1 cellular context compared by ENCODE assay signal in the genomic region with DNA sequence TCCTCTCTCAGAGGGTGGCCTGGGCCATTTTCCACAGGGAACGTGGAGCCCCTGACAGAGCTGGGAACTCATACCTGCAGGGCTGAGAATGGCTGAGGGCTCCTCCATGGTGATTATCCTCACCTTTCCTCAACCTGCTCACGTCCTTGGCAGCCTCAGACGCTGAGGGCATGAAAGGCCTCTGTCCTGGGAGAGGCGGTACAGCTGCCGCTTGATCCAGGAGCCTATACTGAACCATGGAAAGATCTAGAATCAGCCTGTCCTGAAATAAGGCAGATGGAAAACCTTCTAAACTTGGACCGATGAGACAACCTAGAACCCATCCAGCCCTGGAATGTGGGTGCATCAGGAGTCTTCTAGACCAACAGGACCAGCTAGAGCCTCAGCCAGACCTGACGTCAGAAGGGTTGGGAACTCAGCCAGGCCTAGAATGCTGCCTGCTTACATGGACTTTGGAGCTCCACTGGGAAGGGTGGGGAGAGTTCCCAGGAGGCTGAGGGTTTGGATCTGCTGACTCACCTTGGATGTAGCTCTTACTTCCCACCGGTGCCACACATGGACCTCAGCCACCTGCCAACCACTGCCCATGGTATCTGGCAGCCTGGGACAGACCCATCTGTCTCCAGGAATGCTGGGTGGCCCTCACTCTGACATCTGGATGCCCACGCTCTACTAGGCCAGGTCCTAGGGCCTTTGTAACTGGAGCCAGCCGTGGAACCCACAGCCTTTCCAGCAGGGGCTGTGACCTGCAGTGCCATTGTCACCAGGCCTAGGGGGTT.
TF ChIP-seq lines count a peak whose summit lies in the region.

No MANE protein-coding gene starts in this region.

TF ChIP-seq in HepG2, 621 proteins besides CTCF, POLR2A, EP300 and RAD21 (continued from another document and continues in another):
- TF ChIP-seq, protein P1, sequence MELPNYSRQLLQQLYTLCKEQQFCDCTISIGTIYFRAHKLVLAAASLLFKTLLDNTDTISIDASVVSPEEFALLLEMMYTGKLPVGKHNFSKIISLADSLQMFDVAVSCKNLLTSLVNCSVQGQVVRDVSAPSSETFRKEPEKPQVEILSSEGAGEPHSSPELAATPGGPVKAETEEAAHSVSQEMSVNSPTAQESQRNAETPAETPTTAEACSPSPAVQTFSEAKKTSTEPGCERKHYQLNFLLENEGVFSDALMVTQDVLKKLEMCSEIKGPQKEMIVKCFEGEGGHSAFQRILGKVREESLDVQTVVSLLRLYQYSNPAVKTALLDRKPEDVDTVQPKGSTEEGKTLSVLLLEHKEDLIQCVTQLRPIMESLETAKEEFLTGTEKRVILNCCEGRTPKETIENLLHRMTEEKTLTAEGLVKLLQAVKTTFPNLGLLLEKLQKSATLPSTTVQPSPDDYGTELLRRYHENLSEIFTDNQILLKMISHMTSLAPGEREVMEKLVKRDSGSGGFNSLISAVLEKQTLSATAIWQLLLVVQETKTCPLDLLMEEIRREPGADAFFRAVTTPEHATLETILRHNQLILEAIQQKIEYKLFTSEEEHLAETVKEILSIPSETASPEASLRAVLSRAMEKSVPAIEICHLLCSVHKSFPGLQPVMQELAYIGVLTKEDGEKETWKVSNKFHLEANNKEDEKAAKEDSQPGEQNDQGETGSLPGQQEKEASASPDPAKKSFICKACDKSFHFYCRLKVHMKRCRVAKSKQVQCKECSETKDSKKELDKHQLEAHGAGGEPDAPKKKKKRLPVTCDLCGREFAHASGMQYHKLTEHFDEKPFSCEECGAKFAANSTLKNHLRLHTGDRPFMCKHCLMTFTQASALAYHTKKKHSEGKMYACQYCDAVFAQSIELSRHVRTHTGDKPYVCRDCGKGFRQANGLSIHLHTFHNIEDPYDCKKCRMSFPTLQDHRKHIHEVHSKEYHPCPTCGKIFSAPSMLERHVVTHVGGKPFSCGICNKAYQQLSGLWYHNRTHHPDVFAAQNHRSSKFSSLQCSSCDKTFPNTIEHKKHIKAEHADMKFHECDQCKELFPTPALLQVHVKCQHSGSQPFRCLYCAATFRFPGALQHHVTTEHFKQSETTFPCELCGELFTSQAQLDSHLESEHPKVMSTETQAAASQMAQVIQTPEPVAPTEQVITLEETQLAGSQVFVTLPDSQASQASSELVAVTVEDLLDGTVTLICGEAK (IDR thresholded peaks at IDR 0.05) = no peak
- TF ChIP-seq, protein P1 (CRISPR knock-in tag; IDR thresholded peaks at IDR 0.05) = no peak
- TF ChIP-seq PTBP1 (IDR thresholded peaks at IDR 0.05; ENCODE audit: low read depth, low read length, poor library complexity, severe bottlenecking) (no peak), GATAD2A (CRISPR knock-in tag; IDR thresholded peaks at IDR 0.05) (peak; percentile 75), EEA1 (CRISPR knock-in tag; IDR thresholded peaks at IDR 0.05; ENCODE audit: borderline replicate concordance) (no peak), ZNF563 (CRISPR knock-in tag; IDR thresholded peaks at IDR 0.05) (peak; percentile 55; the same call in 1 of the 2 replicates), ZNF547 (CRISPR knock-in tag; IDR thresholded peaks at IDR 0.05) (no peak), GLI4 (CRISPR knock-in tag; IDR thresholded peaks at IDR 0.05; ENCODE audit: borderline replicate concordance) (no peak), ZSCAN21 (CRISPR knock-in tag; IDR thresholded peaks at IDR 0.05; ENCODE audit: borderline replicate concordance) (peak; percentile 64; the same call in 1 of the 2 replicates), ZNF136 (CRISPR knock-in tag; IDR thresholded peaks at IDR 0.05; ENCODE audit: low read depth) (no peak), PRPF4 (IDR thresholded peaks at IDR 0.05; ENCODE audit: low read depth, low read length, poor library complexity, severe bottlenecking) (no peak), IKZF5 (CRISPR knock-in tag; IDR thresholded peaks at IDR 0.05) (peak; percentile 60; the same call in 1 of the 2 replicates), ZFP41 (CRISPR knock-in tag; IDR thresholded peaks at IDR 0.05; ENCODE audit: borderline replicate concordance) (no peak), HDAC1 (CRISPR knock-in tag; IDR thresholded peaks at IDR 0.05) (peak; percentile 56), SAP130 (CRISPR knock-in tag; IDR thresholded peaks at IDR 0.05; ENCODE audit: low read depth) (peak; percentile 68), DMAP1 (CRISPR knock-in tag; IDR thresholded peaks at IDR 0.05) (no peak), KDM3A (CRISPR knock-in tag; IDR thresholded peaks at IDR 0.05; ENCODE audit: low read depth) (no peak), MYC (CRISPR knock-in tag; IDR thresholded peaks at IDR 0.05; ENCODE audit: borderline replicate concordance) (0 out of 2 replicates have a peak, but pooled peaks have one; percentile 30)
- TF ChIP-seq, protein P2, sequence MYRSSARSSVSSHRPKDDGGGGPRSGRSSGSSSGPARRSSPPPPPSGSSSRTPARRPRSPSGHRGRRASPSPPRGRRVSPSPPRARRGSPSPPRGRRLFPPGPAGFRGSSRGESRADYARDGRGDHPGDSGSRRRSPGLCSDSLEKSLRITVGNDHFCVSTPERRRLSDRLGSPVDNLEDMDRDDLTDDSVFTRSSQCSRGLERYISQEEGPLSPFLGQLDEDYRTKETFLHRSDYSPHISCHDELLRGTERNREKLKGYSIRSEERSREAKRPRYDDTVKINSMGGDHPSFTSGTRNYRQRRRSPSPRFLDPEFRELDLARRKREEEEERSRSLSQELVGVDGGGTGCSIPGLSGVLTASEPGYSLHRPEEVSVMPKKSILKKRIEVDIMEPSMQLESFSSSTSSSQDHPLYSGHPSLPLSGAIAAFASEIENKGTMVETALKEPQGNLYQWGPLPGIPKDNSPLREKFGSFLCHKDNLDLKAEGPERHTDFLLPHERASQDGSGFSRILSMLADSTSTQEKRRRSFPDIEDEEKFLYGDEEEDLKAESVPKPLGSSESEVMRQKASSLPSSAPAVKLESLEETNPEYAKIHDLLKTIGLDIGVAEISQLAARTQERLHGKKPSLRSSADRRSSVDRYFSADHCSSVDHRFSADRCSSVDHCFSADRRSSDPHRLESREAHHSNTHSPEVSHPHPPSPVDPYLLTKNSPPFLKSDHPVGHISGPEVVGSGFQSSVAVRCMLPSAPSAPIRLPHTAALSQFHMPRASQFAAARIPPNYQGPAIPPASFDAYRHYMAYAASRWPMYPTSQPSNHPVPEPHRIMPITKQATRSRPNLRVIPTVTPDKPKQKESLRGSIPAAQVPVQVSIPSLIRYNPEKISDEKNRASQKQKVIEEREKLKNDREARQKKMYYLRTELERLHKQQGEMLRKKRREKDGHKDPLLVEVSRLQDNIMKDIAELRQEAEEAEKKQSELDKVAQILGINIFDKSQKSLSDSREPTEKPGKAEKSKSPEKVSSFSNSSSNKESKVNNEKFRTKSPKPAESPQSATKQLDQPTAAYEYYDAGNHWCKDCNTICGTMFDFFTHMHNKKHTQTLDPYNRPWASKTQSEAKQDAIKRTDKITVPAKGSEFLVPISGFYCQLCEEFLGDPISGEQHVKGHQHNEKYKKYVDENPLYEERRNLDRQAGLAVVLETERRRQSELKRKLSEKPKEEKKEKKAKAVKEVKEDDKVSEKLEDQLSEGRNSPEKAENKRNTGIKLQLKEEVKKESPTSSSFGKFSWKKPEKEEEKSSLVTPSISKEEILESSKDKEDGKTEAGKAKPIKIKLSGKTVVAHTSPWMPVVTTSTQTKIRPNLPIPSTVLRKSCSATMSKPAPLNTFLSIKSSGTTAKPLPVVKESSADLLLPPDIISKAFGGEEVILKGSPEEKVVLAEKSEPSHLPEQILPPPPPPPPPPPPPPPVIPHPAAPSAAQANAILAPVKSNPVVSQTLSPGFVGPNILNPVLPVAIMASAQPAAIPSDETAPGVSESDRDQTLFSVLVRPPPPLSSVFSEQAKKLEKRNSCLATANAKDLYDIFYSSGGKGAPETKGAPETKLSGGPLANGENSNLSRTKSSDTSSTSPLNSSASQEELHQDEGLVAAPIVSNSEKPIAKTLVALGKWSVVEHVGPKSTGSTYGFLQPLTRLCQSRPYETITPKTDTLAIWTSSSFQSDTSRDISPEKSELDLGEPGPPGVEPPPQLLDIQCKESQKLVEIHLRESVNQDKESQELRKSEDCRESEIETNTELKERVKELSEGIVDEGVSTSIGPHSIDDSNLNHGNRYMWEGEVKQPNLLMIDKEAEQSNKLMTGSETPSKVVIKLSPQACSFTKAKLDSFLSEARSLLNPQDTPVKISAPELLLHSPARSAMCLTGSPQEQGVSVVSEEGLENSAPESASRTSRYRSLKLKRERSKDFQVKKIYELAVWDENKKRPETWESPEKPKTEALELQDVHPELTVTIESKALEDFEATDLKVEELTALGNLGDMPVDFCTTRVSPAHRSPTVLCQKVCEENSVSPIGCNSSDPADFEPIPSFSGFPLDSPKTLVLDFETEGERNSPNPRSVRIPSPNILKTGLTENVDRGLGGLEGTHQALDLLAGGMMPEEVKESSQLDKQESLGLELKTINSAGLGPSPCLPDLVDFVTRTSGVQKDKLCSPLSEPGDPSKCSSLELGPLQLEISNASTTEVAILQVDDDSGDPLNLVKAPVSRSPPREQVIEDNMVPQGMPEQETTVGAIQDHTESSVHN (CRISPR knock-in tag; IDR thresholded peaks at IDR 0.05) = 0 out of 2 replicates have a peak, but pooled peaks have one; percentile 34
- TF ChIP-seq, protein P3, sequence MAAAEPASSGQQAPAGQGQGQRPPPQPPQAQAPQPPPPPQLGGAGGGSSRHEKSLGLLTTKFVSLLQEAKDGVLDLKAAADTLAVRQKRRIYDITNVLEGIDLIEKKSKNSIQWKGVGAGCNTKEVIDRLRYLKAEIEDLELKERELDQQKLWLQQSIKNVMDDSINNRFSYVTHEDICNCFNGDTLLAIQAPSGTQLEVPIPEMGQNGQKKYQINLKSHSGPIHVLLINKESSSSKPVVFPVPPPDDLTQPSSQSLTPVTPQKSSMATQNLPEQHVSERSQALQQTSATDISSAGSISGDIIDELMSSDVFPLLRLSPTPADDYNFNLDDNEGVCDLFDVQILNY (CRISPR knock-in tag; conservative IDR thresholded peaks at IDR 0.05) = no peak
- TF ChIP-seq, protein P4, sequence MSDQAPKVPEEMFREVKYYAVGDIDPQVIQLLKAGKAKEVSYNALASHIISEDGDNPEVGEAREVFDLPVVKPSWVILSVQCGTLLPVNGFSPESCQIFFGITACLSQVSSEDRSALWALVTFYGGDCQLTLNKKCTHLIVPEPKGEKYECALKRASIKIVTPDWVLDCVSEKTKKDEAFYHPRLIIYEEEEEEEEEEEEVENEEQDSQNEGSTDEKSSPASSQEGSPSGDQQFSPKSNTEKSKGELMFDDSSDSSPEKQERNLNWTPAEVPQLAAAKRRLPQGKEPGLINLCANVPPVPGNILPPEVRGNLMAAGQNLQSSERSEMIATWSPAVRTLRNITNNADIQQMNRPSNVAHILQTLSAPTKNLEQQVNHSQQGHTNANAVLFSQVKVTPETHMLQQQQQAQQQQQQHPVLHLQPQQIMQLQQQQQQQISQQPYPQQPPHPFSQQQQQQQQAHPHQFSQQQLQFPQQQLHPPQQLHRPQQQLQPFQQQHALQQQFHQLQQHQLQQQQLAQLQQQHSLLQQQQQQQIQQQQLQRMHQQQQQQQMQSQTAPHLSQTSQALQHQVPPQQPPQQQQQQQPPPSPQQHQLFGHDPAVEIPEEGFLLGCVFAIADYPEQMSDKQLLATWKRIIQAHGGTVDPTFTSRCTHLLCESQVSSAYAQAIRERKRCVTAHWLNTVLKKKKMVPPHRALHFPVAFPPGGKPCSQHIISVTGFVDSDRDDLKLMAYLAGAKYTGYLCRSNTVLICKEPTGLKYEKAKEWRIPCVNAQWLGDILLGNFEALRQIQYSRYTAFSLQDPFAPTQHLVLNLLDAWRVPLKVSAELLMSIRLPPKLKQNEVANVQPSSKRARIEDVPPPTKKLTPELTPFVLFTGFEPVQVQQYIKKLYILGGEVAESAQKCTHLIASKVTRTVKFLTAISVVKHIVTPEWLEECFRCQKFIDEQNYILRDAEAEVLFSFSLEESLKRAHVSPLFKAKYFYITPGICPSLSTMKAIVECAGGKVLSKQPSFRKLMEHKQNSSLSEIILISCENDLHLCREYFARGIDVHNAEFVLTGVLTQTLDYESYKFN (CRISPR knock-in tag; conservative IDR thresholded peaks at IDR 0.05) = peak; percentile 45
- TF ChIP-seq, protein P5, sequence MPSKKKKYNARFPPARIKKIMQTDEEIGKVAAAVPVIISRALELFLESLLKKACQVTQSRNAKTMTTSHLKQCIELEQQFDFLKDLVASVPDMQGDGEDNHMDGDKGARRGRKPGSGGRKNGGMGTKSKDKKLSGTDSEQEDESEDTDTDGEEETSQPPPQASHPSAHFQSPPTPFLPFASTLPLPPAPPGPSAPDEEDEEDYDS (CRISPR knock-in tag; IDR thresholded peaks at IDR 0.05) = 0 out of 2 replicates have a peak, but pooled peaks have one; percentile 27
